1 cellular context compared by ENCODE assay signal in genomic region chr14:25122188-25122587, GRCh38.
TF ChIP-seq lines count a peak whose summit lies in the region.

No MANE protein-coding gene starts in this region.

TF ChIP-seq in GM23338, 12 proteins besides CTCF, POLR2A, EP300 and RAD21 (continued from another document):
- TF ChIP-seq ETS1 (IDR thresholded peaks at IDR 0.05) (no peak), CREB1 (CRISPR knock-in tag; IDR thresholded peaks at IDR 0.05; ENCODE audit: low read depth) (no peak)
